In genomic region chr1:22077728-22078127, GRCh38 we compare ENCODE assay signal across 12 cellular contexts. TPM values are rescaled to one million over a fixed set of nuclear protein-coding genes. Genes with fewer than 3 reads are reported as not detected.
DNase-seq lines count a peak whose midpoint lies in the region; ATAC-seq and TF ChIP-seq lines count a peak whose summit lies in the region.
"Had no signal": no experiment of that assay in that cellular context is flagged by ENCODE, and none has a peak within 500 bp of the region (broad histone marks: within the 10 kb centered on the region; RNA-seq: fewer than 3 reads in every experiment).

No MANE protein-coding gene starts in this region.

- no peak for TF ChIP-seq CTCF in AG10803 (conservative IDR thresholded peaks at IDR 0.05; ENCODE audit: low read length)
- TF ChIP-seq CTCF in stomach (IDR thresholded peaks at IDR 0.05), result no peak
- no peak for TF ChIP-seq CTCF in body of pancreas (IDR thresholded peaks at IDR 0.05)

- ATAC-seq in activated naive CD4-positive, alpha-beta T cell treated with anti-CD3 and anti-CD28 coated beads, Interleukin-2, amount 50 U/mL, for 72 hours, result peak; percentile 62 to 73
- ATAC-seq in HG03442 (IDR thresholded peaks at IDR 0.05; ENCODE audit: unreplicated experiment), result no peak
- ATAC-seq in body of pancreas, result no peak
- no peak for ATAC-seq in GM21528 (IDR thresholded peaks at IDR 0.05; ENCODE audit: low FRiP score, unreplicated experiment)

- DNase-seq in AG10803 (ENCODE audit: low read depth), result peak; percentile 30
- DNase-seq in COR-L47 (lab: John Stamatoyannopoulos, UW), result peak; percentile 13
- no peak for DNase-seq in activated naive CD4-positive, alpha-beta T cell treated with anti-CD3 and anti-CD28 coated beads, Interleukin-2, amount 50 U/mL, for 72 hours (ENCODE audit: low spot score in 2 of 2)
- peak; percentile 7 for DNase-seq in left kidney (ENCODE audit: low read depth, low spot score)
- no peak for DNase-seq in stomach
- no peak for DNase-seq in body of pancreas
- DNase-seq: H7; NCI-H2171; stimulated activated CD4-positive, alpha-beta T cell treated with anti-CD3 and anti-CD28 coated beads, Interleukin-4, amount 100 ng/mL, for 1 hour had no signal

- H3K4me1 ChIP-seq in stomach (peaks cover 47 to 95% (median 76%) of the 10 kb centered on the region in 4 donors), body of pancreas (peaks cover 64% of the 10 kb centered on the region)

- H3K27ac Mint-ChIP-seq in activated naive CD4-positive, alpha-beta T cell treated with anti-CD3 and anti-CD28 coated beads, Interleukin-2, amount 50 U/mL, for 72 hours, result no peak overlapping the region
- H3K27ac Mint-ChIP-seq: neural progenitor cell had no signal

- 19 to 25% (median 25%) methylated on average over 5 of the region's 5 CpGs for WGBS in stomach, 5 donors
- 23 to 50% methylated on average over 5 of the region's 5 CpGs for WGBS in body of pancreas, 2 donors

- TF ChIP-seq POLR2A in stomach (IDR thresholded peaks at IDR 0.05) (no peak), body of pancreas (IDR thresholded peaks at IDR 0.05) (no peak)

- intact Hi-C loops in stomach (cut with DNase I; ENCODE audit: low total_unique reads), result no loop called here
- intact Hi-C loops in body of pancreas (cut with DNase I), result no loop called here

- TF ChIP-seq EP300 in stomach (IDR thresholded peaks at IDR 0.05), result no peak

- H3K36me3 ChIP-seq in stomach (peaks cover 0 to 56% (median 49%) of the 10 kb centered on the region in 4 donors), body of pancreas (replicated peaks in 1 of 2; ENCODE audit: insufficient read depth in 1 of 2, low read depth in 2 of 2) (no peaks in the 10 kb centered on the region)

- H3K27me3 ChIP-seq in stomach (no peaks in the 10 kb centered on the region), body of pancreas (no peaks in the 10 kb centered on the region)
- H3K27me3 ChIP-seq: neural progenitor cell had no signal

- no peaks in the 10 kb centered on the region for H3K9me3 Mint-ChIP-seq in activated naive CD4-positive, alpha-beta T cell treated with anti-CD3 and anti-CD28 coated beads, Interleukin-2, amount 50 U/mL, for 72 hours
- H3K9me3 Mint-ChIP-seq: neural progenitor cell had no signal

- H3K36me3 Mint-ChIP-seq in activated naive CD4-positive, alpha-beta T cell treated with anti-CD3 and anti-CD28 coated beads, Interleukin-2, amount 50 U/mL, for 72 hours, result peaks cover 10 to 42% of the 10 kb centered on the region in 2 donors

- H3K27ac ChIP-seq in stomach, result peak overlapping the region in 1 of 5 donors; percentile 45
- no peak overlapping the region for H3K27ac ChIP-seq in body of pancreas
- H3K27ac ChIP-seq: neural progenitor cell had no signal

- H3K4me3 ChIP-seq in AG10803 (ENCODE audit: low read length) (no peak overlapping the region), stomach (no peak overlapping the region), body of pancreas (no peak overlapping the region)
- H3K4me3 ChIP-seq: neural progenitor cell had no signal

- H3K9me3 ChIP-seq in stomach, result no peaks in the 10 kb centered on the region
- no peaks in the 10 kb centered on the region for H3K9me3 ChIP-seq in body of pancreas

RNA-seq across cellular contexts. Expression of gene CDC42, which starts 25.2 kb away (rescaled TPM):
- 100 to 1,000 TPM; 266 to 331 TPM for total RNA-seq in activated naive CD4-positive, alpha-beta T cell treated with anti-CD3 and anti-CD28 coated beads, Interleukin-2, amount 50 U/mL, for 72 hours
- total RNA-seq in stomach (100 to 1,000 TPM in 2 of 5 donors, 10 to 100 TPM in 3; 72.4 to 425 (median 80.8) TPM), body of pancreas (10 to 100 TPM; 39.9 to 72.1 TPM)
- polyA plus RNA-seq in stomach, result 100 to 1,000 TPM in 2 of 3 donors, 10 to 100 TPM in 1; 91.8 to 242 (median 179) TPM

Comparison
In these comparisons a context has a peak if more than half of its experiments do, and no peak if none do; other contexts are left out.
1. DNase-seq: peak in AG10803 (single experiment), COR-L47 (single experiment) and left kidney (single experiment); none in activated naive CD4-positive, alpha-beta T cell treated with anti-CD3 and anti-CD28 coated beads, Interleukin-2, amount 50 U/mL, for 72 hours (0 of 2), stomach (single experiment) and body of pancreas (0 of 4).
2. ATAC-seq: peak in activated naive CD4-positive, alpha-beta T cell treated with anti-CD3 and anti-CD28 coated beads, Interleukin-2, amount 50 U/mL, for 72 hours (2 of 2); none in HG03442 (single experiment), body of pancreas (single experiment) and GM21528 (single experiment).